Comparison of ENCODE assay signal across 8 cellular contexts in the genomic region with DNA sequence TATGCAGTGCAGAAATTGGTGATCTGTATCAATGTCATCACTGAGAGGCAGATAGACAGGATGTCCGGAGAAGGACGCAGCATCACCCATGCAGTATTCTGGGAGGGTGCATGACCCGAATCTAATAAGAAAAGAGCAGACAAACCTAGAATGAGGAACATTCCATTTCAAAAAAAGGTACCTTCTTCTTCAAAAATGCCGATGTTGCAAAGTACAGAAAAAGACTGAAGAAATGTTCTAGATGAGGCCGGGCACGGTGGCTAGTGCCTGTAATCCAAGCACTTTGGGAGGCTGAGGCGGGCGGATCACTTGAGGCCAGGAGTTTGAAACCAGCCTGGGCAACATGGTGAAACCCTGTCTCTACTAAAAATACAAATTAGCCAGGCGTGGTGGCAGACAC. TPM values are rescaled to one million over a fixed set of nuclear protein-coding genes. Genes with fewer than 3 reads are reported as not detected.
"Had no signal": no experiment of that assay in that cellular context is flagged by ENCODE, and none has a peak within 500 bp of the region (broad histone marks: within the 10 kb centered on the region; RNA-seq: fewer than 3 reads in every experiment).

No MANE protein-coding gene starts in this region.

RNA-seq across cellular contexts. Expression of a gene that starts 28.2 kb away (rescaled TPM):
- total RNA-seq: activated naive CD4-positive, alpha-beta T cell treated with anti-CD3 and anti-CD28 coated beads for 36 hours; activated naive CD4-positive, alpha-beta T cell treated with anti-CD3 and anti-CD28 coated beads, Interleukin-2, amount 50 U/mL, for 72 hours; activated naive CD8-positive, alpha-beta T cell treated with anti-CD3 and anti-CD28 coated beads for 36 hours; activated naive CD8-positive, alpha-beta T cell treated with anti-CD3 and anti-CD28 coated beads, Interleukin-2, amount 10 ng/mL, durations not matched to agents 7 days and 5 days; activated T-cell treated with anti-CD3 and anti-CD28 coated beads, Interleukin-2, amount 50 U/mL, for 4 hours; activated T-helper 1 cell treated with anti-CD3 and anti-CD28 coated beads, Interleukin-12 subunit alpha, Interleukin-12 subunit beta, Interleukin-2, Interleukin-4 antibody, amounts not matched to agents 30 ng/mL and 10 ng/mL and 1 ng/mL, durations not matched to agents 14 hours and 24 hours and 36 hours; activated T-helper 2 cell treated with anti-CD3 and anti-CD28 coated beads, Interferon-gamma antibody, Interleukin-2, Interleukin-4, amounts not matched to agents 10 μg/mL and 5 μg/mL and 100 μg/mL, durations not matched to agents 14 hours and 24 hours and 36 hours had no signal
- polyA plus RNA-seq: cardiac muscle cell had no signal
